Comparison of ENCODE assay signal across 8 cellular contexts in genomic region chr20:18506744-18507143, GRCh38. TPM values are rescaled to one million over a fixed set of nuclear protein-coding genes. Genes with fewer than 3 reads are reported as not detected.
DNase-seq lines count a peak whose midpoint lies in the region; ATAC-seq, FAIRE-seq and TF ChIP-seq lines count a peak whose summit lies in the region.

No MANE protein-coding gene starts in this region.

- H2AFZ ChIP-seq in GM23248 (peak overlapping the region; percentile 95), neural cell (ENCODE audit: low read depth, low read length) (peak overlapping the region; percentile 53)

- ATAC-seq in GM21723 (IDR thresholded peaks at IDR 0.05; ENCODE audit: unreplicated experiment): no peak
- ATAC-seq in HG03460 (IDR thresholded peaks at IDR 0.05; ENCODE audit: unreplicated experiment): no peak
- no peak for ATAC-seq in HG03342 (IDR thresholded peaks at IDR 0.05; ENCODE audit: unreplicated experiment)

- H3K4me1 ChIP-seq in GM23248 (ENCODE audit: insufficient read depth) (no peaks in the 10 kb centered on the region; the same call in 1 of the 2 replicates), Peyer's patch (peaks cover 0 to 9% (median 0%) of the 10 kb centered on the region in 4 donors)

- H3K9me2 ChIP-seq in GM23248 (ENCODE audit: insufficient read depth): no peaks in the 10 kb centered on the region
- H3K9me2 ChIP-seq in neural cell (ENCODE audit: insufficient read depth, low read length): no peaks in the 10 kb centered on the region

- no peak for TF ChIP-seq EP300 in neural cell (conservative IDR thresholded peaks at IDR 0.05; ENCODE audit: poor library complexity, severe bottlenecking)

- no peak for TF ChIP-seq POLR2A in Peyer's patch (IDR thresholded peaks at IDR 0.05)
- no peak for TF ChIP-seq POLR2A in GM12891 (IDR thresholded peaks at IDR 0.05; ENCODE audit: low read depth, low read length)

- H3K4me2 ChIP-seq in GM23248 (ENCODE audit: unreplicated experiment): peak overlapping the region; percentile 97
- H3K4me2 ChIP-seq in neural cell (ENCODE audit: low read length): peak overlapping the region; percentile 74

- H3K79me2 ChIP-seq in GM23248 (ENCODE audit: insufficient read depth): peaks cover 40% of the 10 kb centered on the region
- peaks cover 14% of the 10 kb centered on the region for H3K79me2 ChIP-seq in neural cell (replicated peaks; ENCODE audit: insufficient read depth, low read length)

- in situ Hi-C loops in GM23248 (cut with MboI): no loop called here

- DNase-seq in GM23248 (no peak), Peyer's patch (no peak), coronary artery (ENCODE audit: low spot score) (no peak), GM12891 (ENCODE audit: insufficient read length, low spot score) (no peak)

- H3K4me3 ChIP-seq in GM23248 (peak overlapping the region; percentile 92), Peyer's patch (peak overlapping the region; percentile 55 to 99 (median 72)), coronary artery (peak overlapping the region; percentile 84), neural cell (ENCODE audit: low read length) (peak overlapping the region; percentile 92)

- H4K20me1 ChIP-seq in GM23248 (ENCODE audit: insufficient read depth) (no peaks in the 10 kb centered on the region), neural cell (ENCODE audit: insufficient read depth) (no peaks in the 10 kb centered on the region)

- H3K9me3 ChIP-seq in GM23248 (ENCODE audit: low read depth) (no peaks in the 10 kb centered on the region), Peyer's patch (no peaks in the 10 kb centered on the region), neural cell (ENCODE audit: low read length) (no peaks in the 10 kb centered on the region)

- peak overlapping the region; percentile 76 for H3K27ac ChIP-seq in GM23248
- H3K27ac ChIP-seq in Peyer's patch: peak overlapping the region; percentile 92 to 97 (median 96)
- peak overlapping the region; percentile 81 to 97 for H3K27ac ChIP-seq in coronary artery
- H3K27ac ChIP-seq in neural cell (ENCODE audit: low read length): peak overlapping the region; percentile 99

- H3F3A ChIP-seq in GM23248 (ENCODE audit: insufficient read depth) (no peaks in the 10 kb centered on the region), neural cell (ENCODE audit: insufficient read depth, low read length, poor library complexity, severe bottlenecking) (no peaks in the 10 kb centered on the region)

- FAIRE-seq in GM12891 (lab: Jason Lieb, UNC): no peak

- 70 to 73% methylated on average over 8 of the region's 8 CpGs for WGBS in GM23248 (ENCODE audit: low coverage in 1 of 2, low lambda C conversion rate in 2 of 2, missing lambda C conversion rate in 2 of 2), 2 experiments

- no peak for TF ChIP-seq CTCF in Peyer's patch (IDR thresholded peaks at IDR 0.05)
- TF ChIP-seq CTCF in coronary artery (IDR thresholded peaks at IDR 0.05): no peak
- TF ChIP-seq CTCF in neural cell (IDR thresholded peaks at IDR 0.05; ENCODE audit: poor library complexity, severe bottlenecking): no peak

- H3K9ac ChIP-seq in GM23248: peak overlapping the region; percentile 93
- H3K9ac ChIP-seq in neural cell (ENCODE audit: low read length): peak overlapping the region; percentile 95

- peaks cover 15% of the 10 kb centered on the region; the same call in 1 of the 2 replicates for H3K36me3 ChIP-seq in GM23248 (ENCODE audit: low read depth)
- H3K36me3 ChIP-seq in Peyer's patch: peaks cover 0 to 14% (median 0%) of the 10 kb centered on the region in 3 donors
- no peaks in the 10 kb centered on the region for H3K36me3 ChIP-seq in neural cell (ENCODE audit: insufficient read depth, low read length)

- H3K27me3 ChIP-seq in GM23248 (replicated peaks; ENCODE audit: insufficient read depth) (no peaks in the 10 kb centered on the region), Peyer's patch (no peaks in the 10 kb centered on the region), neural cell (ENCODE audit: insufficient read depth, low read depth, low read length) (no peaks in the 10 kb centered on the region)

- no peak for TF ChIP-seq RAD21 in neural cell (conservative IDR thresholded peaks at IDR 0.05)

TF ChIP-seq in neural cell, 6 proteins besides CTCF, POLR2A, EP300 and RAD21 (continues in another document):
- TF ChIP-seq TAF1 (IDR thresholded peaks at IDR 0.05; ENCODE audit: low read depth): no peak
- TF ChIP-seq REST (IDR thresholded peaks at IDR 0.05; ENCODE audit: borderline replicate concordance): no peak
- no peak for TF ChIP-seq EZH2 (IDR thresholded peaks at IDR 0.05; ENCODE audit: borderline replicate concordance, insufficient read depth, low read length, poor library complexity, severe bottlenecking)

TF ChIP-seq in GM12891, 5 proteins besides CTCF, POLR2A, EP300 and RAD21:
- no peak for TF ChIP-seq SPI1 (IDR thresholded peaks at IDR 0.05; ENCODE audit: low read depth, low read length)
- TF ChIP-seq POLR2AphosphoS5 (IDR thresholded peaks at IDR 0.05; ENCODE audit: low read depth, low read length): no peak
- no peak for TF ChIP-seq POU2F2 (IDR thresholded peaks at IDR 0.05; ENCODE audit: low read depth, low read length)
- TF ChIP-seq TAF1 (IDR thresholded peaks at IDR 0.05; ENCODE audit: low read depth, low read length): no peak
- no peak for TF ChIP-seq PAX5 (IDR thresholded peaks at IDR 0.05; ENCODE audit: insufficient read depth, low read length, severe bottlenecking)

RNA-seq across cellular contexts. Expression of gene SEC23B, which starts 1.0 kb away (rescaled TPM):
- total RNA-seq in GM23248 (2014; rRNA removed; shearing (Covaris generic)): 48.5 and 49.2 TPM in 2 replicates
- 36.8 and 43.8 TPM in 2 replicates for polyA plus RNA-seq in GM23248 (2016; fragmentation: Nextera tagmentation; extraction: Ambion mirVana)
- 10 to 100 TPM; 31.3 to 43.7 (median 36.0) TPM for total RNA-seq in Peyer's patch
- polyA plus RNA-seq in neural cell: 77.8 and 83.5 TPM in 2 replicates
- polyA minus RNA-seq in neural cell: 91.8 and 96.0 TPM in 2 replicates
- 56.1 TPM for polyA plus RNA-seq in GM12891 (2012; ENCODE audit: low read depth, missing spikeins)

RNA-seq across cellular contexts. Expression of gene RBBP9, which starts 9.7 kb away (rescaled TPM):
- 29.9 and 32.1 TPM in 2 replicates for total RNA-seq in GM23248 (2014; rRNA removed; shearing (Covaris generic))
- polyA plus RNA-seq in GM23248 (2016; fragmentation: Nextera tagmentation; extraction: Ambion mirVana) (11.3 and 11.6 TPM in 2 replicates), neural cell (34.4 and 37.9 TPM in 2 replicates)
- total RNA-seq in Peyer's patch: 10 to 100 TPM in 3 of 4 donors, 1 to 10 TPM in 1; 6.2 to 14.9 (median 12.8) TPM
- polyA minus RNA-seq in neural cell: 38.7 and 39.0 TPM in 2 replicates
- polyA plus RNA-seq in GM12891 (2012; ENCODE audit: low read depth, missing spikeins): 10.8 TPM

RNA-seq across cellular contexts. Expression of gene POLR3F, which starts 39.6 kb away (rescaled TPM):
- total RNA-seq in GM23248 (2014; rRNA removed; shearing (Covaris generic)): 11.2 and 12.9 TPM in 2 replicates
- polyA plus RNA-seq in GM23248 (2016; fragmentation: Nextera tagmentation; extraction: Ambion mirVana): 11.3 and 12.4 TPM in 2 replicates
- total RNA-seq in Peyer's patch: 1 to 10 TPM; 7.4 to 9.9 (median 8.6) TPM
- 47.3 and 54.9 TPM in 2 replicates for polyA plus RNA-seq in neural cell
- 27.7 and 31.4 TPM in 2 replicates for polyA minus RNA-seq in neural cell
- 4.6 TPM for polyA plus RNA-seq in GM12891 (2012; ENCODE audit: low read depth, missing spikeins)

RNA-seq across cellular contexts. Expression of gene DZANK1, which starts 39.9 kb away (rescaled TPM):
- 1.2 and 3.4 TPM in 2 replicates for total RNA-seq in GM23248 (2014; rRNA removed; shearing (Covaris generic))
- 1.6 TPM in 2 replicates for polyA plus RNA-seq in GM23248 (2016; fragmentation: Nextera tagmentation; extraction: Ambion mirVana)
- 1 to 10 TPM; 1.6 to 5.0 (median 2.1) TPM for total RNA-seq in Peyer's patch
- polyA plus RNA-seq in neural cell: 10.6 and 17.0 TPM in 2 replicates
- polyA minus RNA-seq in neural cell: 8.0 and 12.6 TPM in 2 replicates
- 4.8 TPM for polyA plus RNA-seq in GM12891 (2012; ENCODE audit: low read depth, missing spikeins)
